In the genomic region with DNA sequence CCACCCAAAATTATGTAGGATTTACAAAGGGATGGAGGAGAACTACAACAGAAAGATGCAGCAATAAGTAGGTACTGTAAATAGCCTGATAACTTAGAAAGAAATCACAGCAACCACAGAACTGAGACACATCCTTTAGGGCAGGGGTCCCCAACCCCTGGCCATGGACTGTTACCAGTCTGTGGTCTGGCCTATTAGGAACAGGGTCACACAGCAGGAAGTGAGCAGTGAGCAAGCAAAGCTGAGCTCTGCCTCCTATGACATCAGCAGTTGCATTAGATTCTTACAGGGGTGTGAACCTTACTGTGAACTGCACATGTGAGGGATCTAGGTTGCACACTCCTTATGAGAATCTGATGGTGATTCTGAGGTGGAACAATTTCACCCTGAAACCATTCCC, we compare ENCODE assay signal across 23 cellular contexts.
DNase-seq lines count a peak whose midpoint lies in the region; ATAC-seq and TF ChIP-seq lines count a peak whose summit lies in the region.
"Had no signal": no experiment of that assay in that cellular context is flagged by ENCODE, and none has a peak within 500 bp of the region (broad histone marks: within the 10 kb centered on the region; RNA-seq: fewer than 3 reads in every experiment).

No MANE protein-coding gene starts in this region.

- H3K27ac ChIP-seq in suprapubic skin (no peak overlapping the region), left lung (no peak overlapping the region)
- H3K27ac ChIP-seq: A549; BLaER1 treated with 17β-estradiol and CSF1 and Interleukin-3, amounts not matched to agents 10 nM and 100 nM had no signal

- TF ChIP-seq POLR2A in suprapubic skin (IDR thresholded peaks at IDR 0.05), result no peak

- H3K27me3 ChIP-seq in suprapubic skin (no peaks in the 10 kb centered on the region), left lung (no peaks in the 10 kb centered on the region)
- H3K27me3 ChIP-seq: BE2C; BLaER1 treated with 17β-estradiol and CSF1 and Interleukin-3, amounts not matched to agents 10 nM and 100 nM had no signal

- intact Hi-C loops in left lung (cut with DNase I), result no loop called here

- H3K9me3 ChIP-seq in suprapubic skin (no peaks in the 10 kb centered on the region), left lung (peaks cover 0 to 19% of the 10 kb centered on the region in 2 donors)
- H3K9me3 ChIP-seq: A549; BE2C; BLaER1 treated with 17β-estradiol and CSF1 and Interleukin-3, amounts not matched to agents 10 nM and 100 nM had no signal

- TF ChIP-seq CTCF in choroid plexus epithelial cell (conservative IDR thresholded peaks at IDR 0.05; ENCODE audit: low read depth, low read length), result no peak
- no peak for TF ChIP-seq CTCF in suprapubic skin (IDR thresholded peaks at IDR 0.05)
- TF ChIP-seq CTCF in left lung (IDR thresholded peaks at IDR 0.05), result no peak

- DNase-seq in UCSD-AML1 (lab: John Stamatoyannopoulos, UW; ENCODE audit: unreplicated experiment) (peak; percentile 3), choroid plexus epithelial cell (ENCODE audit: low read depth) (peak; percentile 71), iris pigment epithelial cell (ENCODE audit: low read depth) (peak; percentile 7), suprapubic skin (ENCODE audit: low spot score in 2 of 2) (no peak), GM19240 (ENCODE audit: insufficient read length, low spot score) (no peak), NCI-H1105 (lab: John Stamatoyannopoulos, UW) (no peak), left lung (no peak)
- DNase-seq: 8988T; ACHN; AML-193; BE2C; CD4-positive, alpha-beta T cell; CD8-positive, alpha-beta memory T cell; DMS 273 treated with DMSO at 0.1 percent for 48 hours; DMS79; EL; GDM1; H9 had no signal

- no peaks in the 10 kb centered on the region for H3K4me1 ChIP-seq in suprapubic skin
- no peaks in the 10 kb centered on the region for H3K4me1 ChIP-seq in left lung
- H3K4me1 ChIP-seq: A549; BLaER1 treated with 17β-estradiol and CSF1 and Interleukin-3, amounts not matched to agents 10 nM and 100 nM had no signal

- TF ChIP-seq EP300 in suprapubic skin (IDR thresholded peaks at IDR 0.05), result no peak

- ATAC-seq in left lung, result no peak
- ATAC-seq: A549, GM12878, GM23338, HCT116 had no signal

- H3K36me3 ChIP-seq in suprapubic skin (no peaks in the 10 kb centered on the region), left lung (no peaks in the 10 kb centered on the region)
- H3K36me3 ChIP-seq: BE2C; BLaER1 treated with 17β-estradiol and CSF1 and Interleukin-3, amounts not matched to agents 10 nM and 100 nM had no signal

- H3K4me3 ChIP-seq in choroid plexus epithelial cell (ENCODE audit: low read depth, low read length) (no peak overlapping the region), suprapubic skin (no peak overlapping the region), left lung (no peak overlapping the region)
- H3K4me3 ChIP-seq: A549; BLaER1 treated with 17β-estradiol and CSF1 and Interleukin-3, amounts not matched to agents 10 nM and 100 nM; GM12878; GM23338 had no signal

Comparison
In these comparisons a context has a peak if more than half of its experiments do, and no peak if none do; other contexts are left out.
1. DNase-seq: peak in UCSD-AML1 (single experiment), choroid plexus epithelial cell (single experiment) and iris pigment epithelial cell (single experiment); none in suprapubic skin (0 of 2), GM19240 (single experiment), NCI-H1105 (single experiment) and left lung (0 of 2).